ENCODE assay signal across 17 cellular contexts in the genomic region with DNA sequence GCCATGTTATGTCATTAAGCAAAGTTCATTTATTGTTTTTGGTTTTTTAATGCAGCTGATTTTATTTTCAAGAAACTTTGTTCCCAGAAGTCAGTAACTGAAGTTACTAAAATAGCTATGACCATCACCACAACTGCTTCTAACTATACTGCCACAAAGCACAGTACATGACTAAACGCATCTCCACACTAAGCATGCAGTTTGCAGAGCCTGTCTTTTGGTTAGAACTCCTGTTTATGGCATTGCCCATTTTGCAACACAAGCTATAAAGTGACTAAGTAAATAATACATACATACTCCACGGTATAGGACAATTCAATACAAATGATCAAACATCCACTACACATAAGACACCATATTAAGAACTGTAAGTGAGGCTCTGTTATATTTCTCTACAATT.
A peak's percentile ranks its signal among the peaks of the same experiment; 100 is the strongest.
DNase-seq lines count a peak whose midpoint lies in the region; ATAC-seq and TF ChIP-seq lines count a peak whose summit lies in the region.
"Had no signal": no experiment of that assay in that cellular context is flagged by ENCODE, and none has a peak within 500 bp of the region (broad histone marks: within the 10 kb centered on the region; RNA-seq: fewer than 3 reads in every experiment).

No MANE protein-coding gene starts in this region.

- peaks cover 18% of the 10 kb centered on the region for H3K36me3 Mint-ChIP-seq in CD4-positive, CD25-positive, alpha-beta regulatory T cell

- peak overlapping the region in 1 of 3 donors; percentile 39 for H3K27ac Mint-ChIP-seq in CD4-positive, CD25-positive, alpha-beta regulatory T cell

- intact Hi-C loops in left colon (cut with DNase I, micrococcal nuclease), result no loop called here

- peak in 1 of 3 donors; percentile 76 for DNase-seq in CD4-positive, CD25-positive, alpha-beta regulatory T cell
- DNase-seq in EL (peak; percentile 21), left colon (no peak), AG08396 (ENCODE audit: low spot score) (no peak)
- DNase-seq: activated CD4-positive, CD25-positive, alpha-beta regulatory T cell treated with anti-CD3 and anti-CD28 coated beads, Interleukin-2, amount 50 U/mL, for 72 hours; activated gamma-delta T cell treated with Interleukin-2 at 50 U/mL for 16 hours; dorsolateral prefrontal cortex; gastrocnemius medialis; kidney glomerular epithelial cell; NCI-H1436 treated with DMSO at 0.1 percent for 48 hours; NCI-H748 treated with DMSO at 0.1 percent for 48 hours; spleen had no signal

- H3K9me3 Mint-ChIP-seq in CD4-positive, CD25-positive, alpha-beta regulatory T cell, result peaks cover 0 to 2% (median 0%) of the 10 kb centered on the region in 7 donors

- no peak overlapping the region for H3K4me3 ChIP-seq in CD4-positive, CD25-positive, alpha-beta regulatory T cell (ENCODE audit: low read depth, low read length)
- H3K4me3 ChIP-seq: dorsolateral prefrontal cortex, gastrocnemius medialis, spleen had no signal

- peak overlapping the region in 2 of 4 donors; percentile 17 to 65 for H3K4me3 Mint-ChIP-seq in CD4-positive, CD25-positive, alpha-beta regulatory T cell

- H3K9me3 ChIP-seq in CD4-positive, CD25-positive, alpha-beta regulatory T cell (ENCODE audit: control insufficient read depth in 2 of 2, low read length in 2 of 2), result peaks cover 0 to 2% of the 10 kb centered on the region in 2 experiments
- H3K9me3 ChIP-seq: gastrocnemius medialis, spleen, thoracic aorta had no signal

- H3K27me3 ChIP-seq in CD4-positive, CD25-positive, alpha-beta regulatory T cell (ENCODE audit: control insufficient read depth, insufficient read depth, low read length), result no peaks in the 10 kb centered on the region
- H3K27me3 ChIP-seq: dorsolateral prefrontal cortex, gastrocnemius medialis, spleen had no signal

- no peak overlapping the region for H3K27ac ChIP-seq in CD4-positive, CD25-positive, alpha-beta regulatory T cell (ENCODE audit: insufficient read depth, low read length, poor library complexity, severe bottlenecking)
- H3K27ac ChIP-seq: gastrocnemius medialis, spleen had no signal

- peaks cover 37 to 87% (median 71%) of the 10 kb centered on the region in 4 donors for H3K4me1 Mint-ChIP-seq in CD4-positive, CD25-positive, alpha-beta regulatory T cell

- H3K36me3 ChIP-seq in CD4-positive, CD25-positive, alpha-beta regulatory T cell (ENCODE audit: control insufficient read depth, insufficient read depth, low read length), result no peaks in the 10 kb centered on the region
- H3K36me3 ChIP-seq: gastrocnemius medialis, spleen, thoracic aorta had no signal

- ATAC-seq in CD4-positive, CD25-positive, alpha-beta regulatory T cell (ENCODE audit: low read depth in 2 of 2), result peak; percentile 56 to 69
- ATAC-seq in SK-N-SH treated with all-trans-retinoic acid at 6 μM for 48 hours (peak; percentile 34), left colon (peak; percentile 61), GM18870 (IDR thresholded peaks at IDR 0.05; ENCODE audit: unreplicated experiment) (no peak), HG02571 (IDR thresholded peaks at IDR 0.05; ENCODE audit: unreplicated experiment) (no peak)
- ATAC-seq: HepG2 had no signal

- H3K4me1 ChIP-seq in CD4-positive, CD25-positive, alpha-beta regulatory T cell (ENCODE audit: control insufficient read depth, insufficient read depth, low read length, poor library complexity, severe bottlenecking), result peaks cover 35% of the 10 kb centered on the region

- H3K27me3 Mint-ChIP-seq in CD4-positive, CD25-positive, alpha-beta regulatory T cell, result no peaks in the 10 kb centered on the region

TF ChIP-seq in SK-N-SH treated with all-trans-retinoic acid at 6 μM for 48 hours, 23 proteins besides CTCF, POLR2A, EP300 and RAD21 (continues in another document):
- TF ChIP-seq RARB (CRISPR knock-in tag; IDR thresholded peaks at IDR 0.05), result no peak
- no peak for TF ChIP-seq CREB5 (CRISPR knock-in tag; IDR thresholded peaks at IDR 0.05; ENCODE audit: low read depth)
- TF ChIP-seq ARNTL (CRISPR knock-in tag; IDR thresholded peaks at IDR 0.05; ENCODE audit: borderline replicate concordance, low read depth), result no peak
- no peak for TF ChIP-seq ZNF565 (CRISPR knock-in tag; conservative IDR thresholded peaks at IDR 0.05; ENCODE audit: low read depth)
- TF ChIP-seq ZFP3 (CRISPR knock-in tag; IDR thresholded peaks at IDR 0.05), result no peak
- no peak for TF ChIP-seq ZC3H10 (CRISPR knock-in tag; IDR thresholded peaks at IDR 0.05)
- no peak for TF ChIP-seq ZNF70 (CRISPR knock-in tag; IDR thresholded peaks at IDR 0.05)
- TF ChIP-seq PPARA (CRISPR knock-in tag; IDR thresholded peaks at IDR 0.05; ENCODE audit: borderline replicate concordance), result no peak
- TF ChIP-seq OSR1 (CRISPR knock-in tag; IDR thresholded peaks at IDR 0.05), result no peak
- TF ChIP-seq, protein P1, sequence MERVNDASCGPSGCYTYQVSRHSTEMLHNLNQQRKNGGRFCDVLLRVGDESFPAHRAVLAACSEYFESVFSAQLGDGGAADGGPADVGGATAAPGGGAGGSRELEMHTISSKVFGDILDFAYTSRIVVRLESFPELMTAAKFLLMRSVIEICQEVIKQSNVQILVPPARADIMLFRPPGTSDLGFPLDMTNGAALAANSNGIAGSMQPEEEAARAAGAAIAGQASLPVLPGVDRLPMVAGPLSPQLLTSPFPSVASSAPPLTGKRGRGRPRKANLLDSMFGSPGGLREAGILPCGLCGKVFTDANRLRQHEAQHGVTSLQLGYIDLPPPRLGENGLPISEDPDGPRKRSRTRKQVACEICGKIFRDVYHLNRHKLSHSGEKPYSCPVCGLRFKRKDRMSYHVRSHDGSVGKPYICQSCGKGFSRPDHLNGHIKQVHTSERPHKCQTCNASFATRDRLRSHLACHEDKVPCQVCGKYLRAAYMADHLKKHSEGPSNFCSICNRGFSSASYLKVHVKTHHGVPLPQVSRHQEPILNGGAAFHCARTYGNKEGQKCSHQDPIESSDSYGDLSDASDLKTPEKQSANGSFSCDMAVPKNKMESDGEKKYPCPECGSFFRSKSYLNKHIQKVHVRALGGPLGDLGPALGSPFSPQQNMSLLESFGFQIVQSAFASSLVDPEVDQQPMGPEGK (CRISPR knock-in tag; IDR thresholded peaks at IDR 0.05; ENCODE audit: borderline replicate concordance), result no peak
- TF ChIP-seq CSRNP3 (CRISPR knock-in tag; IDR thresholded peaks at IDR 0.05), result no peak
- TF ChIP-seq GLIS3 (CRISPR knock-in tag; IDR thresholded peaks at IDR 0.05), result no peak
- TF ChIP-seq ISL1 (CRISPR knock-in tag; IDR thresholded peaks at IDR 0.05), result no peak
- no peak for TF ChIP-seq ZNF8 (CRISPR knock-in tag; IDR thresholded peaks at IDR 0.05)
- no peak for TF ChIP-seq CSDC2 (CRISPR knock-in tag; IDR thresholded peaks at IDR 0.05)
- no peak for TF ChIP-seq TCF4 (CRISPR knock-in tag; IDR thresholded peaks at IDR 0.05; ENCODE audit: borderline replicate concordance)
- TF ChIP-seq POU6F1 (CRISPR knock-in tag; IDR thresholded peaks at IDR 0.05; ENCODE audit: borderline replicate concordance, low read depth), result no peak

Comparison
In these comparisons a context has a peak if more than half of its experiments do, and no peak if none do; other contexts are left out.
1. ATAC-seq: peak in CD4-positive, CD25-positive, alpha-beta regulatory T cell (2 of 2), SK-N-SH treated with all-trans-retinoic acid at 6 μM for 48 hours (single experiment) and left colon (single experiment); none in GM18870 (single experiment) and HG02571 (single experiment).